ENCODE assay signal across 23 cellular contexts in genomic region chr1:229709620-229710019, GRCh38.
DNase-seq lines count a peak whose midpoint lies in the region; ATAC-seq and TF ChIP-seq lines count a peak whose summit lies in the region.
"Had no signal": no experiment of that assay in that cellular context is flagged by ENCODE, and none has a peak within 500 bp of the region (broad histone marks: within the 10 kb centered on the region; RNA-seq: fewer than 3 reads in every experiment).

No MANE protein-coding gene starts in this region.

- H3K79me2 ChIP-seq in GM23248 (ENCODE audit: insufficient read depth) (no peaks in the 10 kb centered on the region), PC-9 (ENCODE audit: low read depth) (no peaks in the 10 kb centered on the region), PC-3 (ENCODE audit: low read length) (no peaks in the 10 kb centered on the region)

- H4K20me1 ChIP-seq in GM23248 (ENCODE audit: insufficient read depth) = no peaks in the 10 kb centered on the region
- H4K20me1 ChIP-seq in PC-9 (ENCODE audit: insufficient read depth) = no peaks in the 10 kb centered on the region
- no peaks in the 10 kb centered on the region for H4K20me1 ChIP-seq in PC-3 (ENCODE audit: low read length)
- H4K20me1 ChIP-seq: BLaER1 treated with 17β-estradiol and CSF1 and Interleukin-3, amounts not matched to agents 10 nM and 100 nM had no signal

- H3K4me1 Mint-ChIP-seq in chondrocyte (ENCODE audit: low read depth) = peaks cover 47% of the 10 kb centered on the region
- no peaks in the 10 kb centered on the region for H3K4me1 Mint-ChIP-seq in activated CD4-positive, alpha-beta T cell treated with anti-CD3 and anti-CD28 coated beads, Interleukin-2, amount 10 ng/mL, durations not matched to agents 7 days and 5 days
- H3K4me1 Mint-ChIP-seq: CD14-positive monocyte; CD8-positive, alpha-beta memory T cell had no signal

- peak; percentile 8 for DNase-seq in GM23248
- no peak for DNase-seq in PC-9
- no peak for DNase-seq in chondrocyte (ENCODE audit: low spot score)
- peak; percentile 5 for DNase-seq in fibroblast of peridontal ligament (ENCODE audit: extremely low read depth)
- DNase-seq in effector CD4-positive, alpha-beta T cell = no peak
- no peak for DNase-seq in activated CD4-positive, alpha-beta T cell treated with anti-CD3 and anti-CD28 coated beads, Interleukin-2, amount 10 ng/mL, durations not matched to agents 7 days and 5 days
- DNase-seq in PC-3 = no peak
- DNase-seq: AML-193; BE2C; CD4-positive, alpha-beta T cell; CD8-positive, alpha-beta memory T cell; DMS 273 treated with DMSO at 0.1 percent for 48 hours; DMS79; EL; GDM1; GOT3; H7 had no signal

- TF ChIP-seq CTCF in PC-9 (conservative IDR thresholded peaks at IDR 0.05) (no peak), chondrocyte (IDR thresholded peaks at IDR 0.05) (no peak), PC-3 (conservative IDR thresholded peaks at IDR 0.05; ENCODE audit: low read depth, low read length) (no peak)

- no peak overlapping the region for H3K4me3 ChIP-seq in GM23248
- H3K4me3 ChIP-seq in PC-9 = no peak overlapping the region
- H3K4me3 ChIP-seq in PC-3 (ENCODE audit: low read length) = no peak overlapping the region
- H3K4me3 ChIP-seq: BLaER1 treated with 17β-estradiol and CSF1 and Interleukin-3, amounts not matched to agents 10 nM and 100 nM; GM12878 had no signal

- POLR2A ChIA-PET in PC-9 (lab: Charles Lee; ENCODE audit: unreplicated experiment) = no interaction called here
- POLR2A ChIA-PET in activated CD4-positive, alpha-beta T cell treated with anti-CD3 and anti-CD28 coated beads, Interleukin-2, amount 10 ng/mL, durations not matched to agents 7 days and 5 days (lab: Charles Lee) = no interaction called here
- POLR2A ChIA-PET in PC-3 (lab: Charles Lee; ENCODE audit: unreplicated experiment) = no interaction called here

- no peaks in the 10 kb centered on the region for H3K27me3 Mint-ChIP-seq in chondrocyte (ENCODE audit: low read depth)
- H3K27me3 Mint-ChIP-seq in activated CD4-positive, alpha-beta T cell treated with anti-CD3 and anti-CD28 coated beads, Interleukin-2, amount 10 ng/mL, durations not matched to agents 7 days and 5 days = no peaks in the 10 kb centered on the region

- peaks cover 3% of the 10 kb centered on the region for H3K36me3 Mint-ChIP-seq in chondrocyte (ENCODE audit: low read depth)
- no peaks in the 10 kb centered on the region for H3K36me3 Mint-ChIP-seq in activated CD4-positive, alpha-beta T cell treated with anti-CD3 and anti-CD28 coated beads, Interleukin-2, amount 10 ng/mL, durations not matched to agents 7 days and 5 days (ENCODE audit: low read depth)
- H3K36me3 Mint-ChIP-seq: CD14-positive monocyte had no signal

- H2AFZ ChIP-seq in GM23248 = no peak overlapping the region
- H2AFZ ChIP-seq in PC-9 = 0 out of 2 replicates have a peak overlapping the region, but pooled peaks have one; percentile 64
- no peak overlapping the region for H2AFZ ChIP-seq in PC-3 (ENCODE audit: low read length)

- H3K9me2 ChIP-seq in GM23248 (ENCODE audit: insufficient read depth) (no peaks in the 10 kb centered on the region), PC-9 (ENCODE audit: insufficient read depth) (no peaks in the 10 kb centered on the region), PC-3 (replicated peaks; ENCODE audit: low read length) (no peaks in the 10 kb centered on the region)

- H3K27ac ChIP-seq in GM23248 (no peak overlapping the region), PC-9 (no peak overlapping the region), PC-3 (ENCODE audit: low read length) (no peak overlapping the region)
- H3K27ac ChIP-seq: 22Rv1; BLaER1 treated with 17β-estradiol and CSF1 and Interleukin-3, amounts not matched to agents 10 nM and 100 nM had no signal

- H3F3A ChIP-seq in GM23248 (ENCODE audit: insufficient read depth) (no peaks in the 10 kb centered on the region), PC-9 (ENCODE audit: insufficient read depth, low read depth) (no peaks in the 10 kb centered on the region), PC-3 (ENCODE audit: low read length, unreplicated experiment) (no peaks in the 10 kb centered on the region)

- CTCF ChIA-PET in PC-9 (lab: Charles Lee) (no interaction called here), PC-3 (lab: Charles Lee) (no interaction called here)
- CTCF ChIA-PET in activated CD4-positive, alpha-beta T cell treated with anti-CD3 and anti-CD28 coated beads, Interleukin-2, amount 10 ng/mL, durations not matched to agents 7 days and 5 days (lab: Charles Lee) = no interaction called here

- no peaks in the 10 kb centered on the region for H3K36me3 ChIP-seq in GM23248 (ENCODE audit: low read depth)
- H3K36me3 ChIP-seq in PC-9 (ENCODE audit: low read depth) = no peaks in the 10 kb centered on the region
- no peaks in the 10 kb centered on the region for H3K36me3 ChIP-seq in PC-3 (ENCODE audit: low read depth, low read length)
- H3K36me3 ChIP-seq: BE2C; BLaER1 treated with 17β-estradiol and CSF1 and Interleukin-3, amounts not matched to agents 10 nM and 100 nM had no signal

- H3K4me2 ChIP-seq in GM23248 (ENCODE audit: unreplicated experiment) (no peak overlapping the region), PC-9 (no peak overlapping the region), PC-3 (ENCODE audit: low read length) (no peak overlapping the region)
- H3K4me2 ChIP-seq: BLaER1 treated with 17β-estradiol and CSF1 and Interleukin-3, amounts not matched to agents 10 nM and 100 nM had no signal

- H3K4me1 ChIP-seq in GM23248 (ENCODE audit: insufficient read depth) (no peaks in the 10 kb centered on the region), PC-9 (replicated peaks; ENCODE audit: insufficient read depth) (peaks cover 2% of the 10 kb centered on the region; the same call in 1 of the 2 replicates), PC-3 (ENCODE audit: insufficient read depth, low read length) (no peaks in the 10 kb centered on the region)
- H3K4me1 ChIP-seq: BE2C; BLaER1 treated with 17β-estradiol and CSF1 and Interleukin-3, amounts not matched to agents 10 nM and 100 nM had no signal

- H3K4me3 Mint-ChIP-seq in chondrocyte (ENCODE audit: unreplicated experiment) = no peak overlapping the region
- no peak overlapping the region for H3K4me3 Mint-ChIP-seq in activated CD4-positive, alpha-beta T cell treated with anti-CD3 and anti-CD28 coated beads, Interleukin-2, amount 10 ng/mL, durations not matched to agents 7 days and 5 days
- H3K4me3 Mint-ChIP-seq: CD14-positive monocyte; CD4-positive, alpha-beta T cell; CD8-positive, alpha-beta memory T cell had no signal

- 34 to 36% methylated on average over 5 of the region's 5 CpGs for WGBS in GM23248 (ENCODE audit: low coverage in 1 of 2, low lambda C conversion rate in 2 of 2, missing lambda C conversion rate in 2 of 2), 2 experiments

- H3K9me3 Mint-ChIP-seq in chondrocyte (ENCODE audit: low read depth) = peaks cover 8% of the 10 kb centered on the region
- H3K9me3 Mint-ChIP-seq in activated CD4-positive, alpha-beta T cell treated with anti-CD3 and anti-CD28 coated beads, Interleukin-2, amount 10 ng/mL, durations not matched to agents 7 days and 5 days = peaks cover 5% of the 10 kb centered on the region
- H3K9me3 Mint-ChIP-seq: CD4-positive, alpha-beta T cell had no signal

- peak overlapping the region; percentile 7 for H3K27ac Mint-ChIP-seq in chondrocyte (ENCODE audit: unreplicated experiment)
- H3K27ac Mint-ChIP-seq in activated CD4-positive, alpha-beta T cell treated with anti-CD3 and anti-CD28 coated beads, Interleukin-2, amount 10 ng/mL, durations not matched to agents 7 days and 5 days = no peak overlapping the region
- H3K27ac Mint-ChIP-seq: CD14-positive monocyte; CD4-positive, alpha-beta T cell; CD8-positive, alpha-beta memory T cell had no signal

- in situ Hi-C loops in GM23248 (cut with MboI) = no loop called here

- ATAC-seq in PC-3 = no peak
- no peak for ATAC-seq in HG03280 (IDR thresholded peaks at IDR 0.05; ENCODE audit: unreplicated experiment)
- ATAC-seq: GM12878, HCT116 had no signal

- H3K27me3 ChIP-seq in GM23248 (replicated peaks; ENCODE audit: insufficient read depth) (no peaks in the 10 kb centered on the region), PC-9 (ENCODE audit: insufficient read depth, low read depth) (no peaks in the 10 kb centered on the region), PC-3 (ENCODE audit: low read length) (no peaks in the 10 kb centered on the region)
- H3K27me3 ChIP-seq: BE2C; BLaER1 treated with 17β-estradiol and CSF1 and Interleukin-3, amounts not matched to agents 10 nM and 100 nM had no signal

- no peaks in the 10 kb centered on the region for H3K9me3 ChIP-seq in GM23248 (ENCODE audit: low read depth)
- 0 out of 2 replicates have a peak, but pooled peaks cover 6% of the 10 kb centered on the region for H3K9me3 ChIP-seq in PC-9 (ENCODE audit: insufficient read depth, low read depth)
- H3K9me3 ChIP-seq in PC-3 (ENCODE audit: low read length) = peaks cover 7% of the 10 kb centered on the region; the same call in 1 of the 2 replicates
- H3K9me3 ChIP-seq: BE2C had no signal

- intact Hi-C loops in PC-9 (cut with micrococcal nuclease; ENCODE audit: unreplicated experiment) (no loop called here), PC-3 (cut with micrococcal nuclease) (no loop called here)

- no peak overlapping the region for H3K9ac ChIP-seq in GM23248
- H3K9ac ChIP-seq in PC-3 (ENCODE audit: low read length) = no peak overlapping the region
- H3K9ac ChIP-seq: BLaER1 treated with 17β-estradiol and CSF1 and Interleukin-3, amounts not matched to agents 10 nM and 100 nM had no signal

- BruUV-seq in PC-9 (replicated peaks; lab: Mats Ljungman, UMichigan) (no TSS peak), PC-3 (replicated peaks; lab: Mats Ljungman, UMichigan) (no TSS peak)

Comparison
In these comparisons a context has a peak if more than half of its experiments do, and no peak if none do; other contexts are left out.
1. DNase-seq: peak in GM23248 (single experiment) and fibroblast of peridontal ligament (single experiment); none in PC-9 (0 of 2), chondrocyte (single experiment), effector CD4-positive, alpha-beta T cell (single experiment), activated CD4-positive, alpha-beta T cell treated with anti-CD3 and anti-CD28 coated beads, Interleukin-2, amount 10 ng/mL, durations not matched to agents 7 days and 5 days (single experiment) and PC-3 (single experiment).